Comparison of ENCODE assay signal across 1 cellular context in genomic region chr21:43842742-43843141, GRCh38.
TF ChIP-seq lines count a peak whose summit lies in the region.

No MANE protein-coding gene starts in this region.

TF ChIP-seq in K562, 482 proteins besides CTCF, POLR2A, EP300 and RAD21 (continued from another document):
- TF ChIP-seq MITF (IDR thresholded peaks at IDR 0.05) (no peak), MAZ (CRISPR knock-in tag; conservative IDR thresholded peaks at IDR 0.05 in 1 of 2, IDR thresholded peaks at IDR 0.05 in 1 of 2) (no peak)
